29 cellular contexts compared by ENCODE assay signal in genomic region chr22:48322907-48323306, GRCh38.
"Had no signal": no experiment of that assay in that cellular context is flagged by ENCODE, and none has a peak within 500 bp of the region (broad histone marks: within the 10 kb centered on the region; RNA-seq: fewer than 3 reads in every experiment).

No MANE protein-coding gene starts in this region.

- DNase-seq: activated B cell treated with CpG ODN at 0.5 μM for 24 hours; activated CD4-positive, alpha-beta T cell treated with anti-CD3 and anti-CD28 coated beads for 48 hours; activated CD4-positive, alpha-beta T cell treated with anti-CD3 and anti-CD28 coated beads, Interleukin-2, amount 50 U/mL, for 1 hour; activated CD4-positive, alpha-beta T cell treated with anti-CD3 and anti-CD28 coated beads, Interleukin-2, amount 50 U/mL, for 48 hours; activated CD8-positive, alpha-beta memory T cell treated with anti-CD3 and anti-CD28 coated beads, Interleukin-2, amount 10 ng/mL, durations not matched to agents 7 days and 5 days; activated CD8-positive, alpha-beta memory T cell treated with anti-CD3 and anti-CD28 coated beads, Interleukin-2, amount 50 U/mL, for 4 hours; activated CD8-positive, alpha-beta T cell treated with anti-CD3 and anti-CD28 coated beads for 36 hours; activated effector memory CD4-positive, alpha-beta T cell treated with anti-CD3 and anti-CD28 coated beads, Interleukin-2, amount 50 U/mL, for 16 hours; activated naive CD4-positive, alpha-beta T cell treated with anti-CD3 and anti-CD28 coated beads for 36 hours; activated naive CD8-positive, alpha-beta T cell treated with anti-CD3 and anti-CD28 coated beads for 36 hours; activated naive CD8-positive, alpha-beta T cell treated with anti-CD3 and anti-CD28 coated beads, Interleukin-2, amount 50 U/mL, for 24 hours; activated T-cell treated with anti-CD3 and anti-CD28 coated beads, Interleukin-2, amount 50 U/mL, for 1 hour; activated T-cell treated with anti-CD3 and anti-CD28 coated beads, Interleukin-2, amount 50 U/mL, for 48 hours; adrenal gland; amygdala; body of pancreas; cortex of kidney; dermis blood vessel endothelial cell; effector CD4-positive, alpha-beta T cell; effector memory CD8-positive, alpha-beta T cell; esophagus squamous epithelium; foreskin melanocyte; head of caudate nucleus; T1000; WERI-Rb-1 had no signal

- H3K36me3 ChIP-seq: adrenal gland, esophagus squamous epithelium, WERI-Rb-1 had no signal

- FAIRE-seq: colon, endothelial cell of umbilical vein had no signal

- H3K9me3 ChIP-seq: adrenal gland, body of pancreas had no signal

- H3K4me1 ChIP-seq: adrenal gland, body of pancreas, esophagus squamous epithelium had no signal

- ATAC-seq: activated CD4-positive, CD25-positive, alpha-beta regulatory T cell treated with anti-CD3 and anti-CD28 coated beads, Interleukin-2, amount 50 U/mL, for 24 hours; activated CD8-positive, alpha-beta memory T cell treated with anti-CD3 and anti-CD28 coated beads, Interleukin-2, amount 10 ng/mL, durations not matched to agents 7 days and 5 days; activated CD8-positive, alpha-beta T cell treated with anti-CD3 and anti-CD28 coated beads for 36 hours; activated naive CD8-positive, alpha-beta T cell treated with anti-CD3 and anti-CD28 coated beads, Interleukin-2, amount 50 U/mL, for 24 hours; body of pancreas; effector memory CD8-positive, alpha-beta T cell had no signal

- H3K4me3 ChIP-seq: adrenal gland, body of pancreas, esophagus squamous epithelium had no signal

- H3K27ac ChIP-seq: adrenal gland, body of pancreas, epithelial cell of prostate, esophagus squamous epithelium, WERI-Rb-1 had no signal

- H3K27me3 ChIP-seq: adrenal gland, body of pancreas had no signal
